16 cellular contexts compared by ENCODE assay signal in genomic region chr3:45976191-45977091, GRCh38. TPM values are rescaled to one million over a fixed set of nuclear protein-coding genes. Genes with fewer than 3 reads are reported as not detected.
DNase-seq lines count a peak whose midpoint lies in the region; ATAC-seq lines count a peak whose summit lies in the region.
"Had no signal": no experiment of that assay in that cellular context is flagged by ENCODE, and none has a peak within 500 bp of the region (broad histone marks: within the 10 kb centered on the region; RNA-seq: fewer than 3 reads in every experiment).

No MANE protein-coding gene starts in this region.

- intact Hi-C loops in sciatic nerve (cut with DNase I) = no loop called here

- peak; percentile 34 for ATAC-seq in activated CD8-positive, alpha-beta memory T cell treated with anti-CD3 and anti-CD28 coated beads, Interleukin-2, amount 10 ng/mL, durations not matched to agents 7 days and 5 days
- ATAC-seq in effector memory CD8-positive, alpha-beta T cell (replicated peaks) = peak; percentile 80
- peak; percentile 10 for ATAC-seq in stimulated activated naive CD8-positive, alpha-beta T cell treated with anti-CD3 and anti-CD28 coated beads, Interleukin-15, amount 100 ng/mL, for 72 hours
- no peak for ATAC-seq in GM21619 (IDR thresholded peaks at IDR 0.05; ENCODE audit: unreplicated experiment)
- ATAC-seq in sciatic nerve = no peak

- no peaks in the 10 kb centered on the region for H3K27me3 Mint-ChIP-seq in activated CD8-positive, alpha-beta memory T cell treated with anti-CD3 and anti-CD28 coated beads, Interleukin-2, amount 10 ng/mL, durations not matched to agents 7 days and 5 days
- H3K27me3 Mint-ChIP-seq in effector memory CD8-positive, alpha-beta T cell = no peaks in the 10 kb centered on the region
- H3K27me3 Mint-ChIP-seq in stimulated activated naive CD8-positive, alpha-beta T cell treated with anti-CD3 and anti-CD28 coated beads, Interleukin-15, amount 100 ng/mL, for 72 hours = no peaks in the 10 kb centered on the region

- peak overlapping the region; percentile 8 for H3K4me3 Mint-ChIP-seq in activated CD8-positive, alpha-beta memory T cell treated with anti-CD3 and anti-CD28 coated beads, Interleukin-2, amount 10 ng/mL, durations not matched to agents 7 days and 5 days
- H3K4me3 Mint-ChIP-seq in effector memory CD8-positive, alpha-beta T cell = peak overlapping the region; percentile 62 to 72
- H3K4me3 Mint-ChIP-seq in stimulated activated naive CD8-positive, alpha-beta T cell treated with anti-CD3 and anti-CD28 coated beads, Interleukin-15, amount 100 ng/mL, for 72 hours = peak overlapping the region; percentile 41 to 55

- DNase-seq in activated CD8-positive, alpha-beta memory T cell treated with anti-CD3 and anti-CD28 coated beads, Interleukin-2, amount 10 ng/mL, durations not matched to agents 7 days and 5 days = peak; percentile 60
- no peak for DNase-seq in activated CD8-positive, alpha-beta memory T cell treated with anti-CD3 and anti-CD28 coated beads, Interleukin-2, amount 50 U/mL, for 48 hours
- peak; percentile 31 for DNase-seq in activated CD4-positive, alpha-beta T cell treated with anti-CD3 and anti-CD28 coated beads, Interleukin-2, amount 50 U/mL, for 1 hour
- DNase-seq in effector memory CD8-positive, alpha-beta T cell = peak; percentile 42 to 51 (median 43)
- no peak for DNase-seq in stimulated activated naive CD8-positive, alpha-beta T cell treated with anti-CD3 and anti-CD28 coated beads, Interleukin-15, amount 100 ng/mL, for 72 hours
- DNase-seq in ureter (ENCODE audit: low spot score) (no peak), sciatic nerve (ENCODE audit: low spot score) (no peak)
- DNase-seq: amygdala, COR-L47, IMR-90, NCI-H82, testis, WERI-Rb-1 had no signal

- H3K4me1 Mint-ChIP-seq in activated CD8-positive, alpha-beta memory T cell treated with anti-CD3 and anti-CD28 coated beads, Interleukin-2, amount 10 ng/mL, durations not matched to agents 7 days and 5 days = peaks cover 94% of the 10 kb centered on the region
- H3K4me1 Mint-ChIP-seq in effector memory CD8-positive, alpha-beta T cell (ENCODE audit: low read depth in 2 of 2) = peaks cover 66 to 86% of the 10 kb centered on the region in 2 donors
- peaks cover 88% of the 10 kb centered on the region for H3K4me1 Mint-ChIP-seq in stimulated activated naive CD8-positive, alpha-beta T cell treated with anti-CD3 and anti-CD28 coated beads, Interleukin-15, amount 100 ng/mL, for 72 hours

- peaks cover 73% of the 10 kb centered on the region for H3K36me3 Mint-ChIP-seq in activated CD8-positive, alpha-beta memory T cell treated with anti-CD3 and anti-CD28 coated beads, Interleukin-2, amount 10 ng/mL, durations not matched to agents 7 days and 5 days
- H3K36me3 Mint-ChIP-seq in effector memory CD8-positive, alpha-beta T cell (ENCODE audit: insufficient read depth) = peaks cover 52% of the 10 kb centered on the region

- CTCF ChIA-PET in activated CD8-positive, alpha-beta memory T cell treated with anti-CD3 and anti-CD28 coated beads, Interleukin-2, amount 10 ng/mL, durations not matched to agents 7 days and 5 days (lab: Charles Lee) = interaction anchor here (1.0 to 6.8 kb wide), 12 partner anchors 8 to 110 kb away, joined by 3 to 42 read pairs (median 6); partner anchors contain the start of genes CXCR6 and FYCO1

- peak overlapping the region; percentile 91 for H3K27ac Mint-ChIP-seq in activated CD8-positive, alpha-beta memory T cell treated with anti-CD3 and anti-CD28 coated beads, Interleukin-2, amount 10 ng/mL, durations not matched to agents 7 days and 5 days
- peak overlapping the region; percentile 93 to 95 for H3K27ac Mint-ChIP-seq in effector memory CD8-positive, alpha-beta T cell
- no peak overlapping the region for H3K27ac Mint-ChIP-seq in stimulated activated naive CD8-positive, alpha-beta T cell treated with anti-CD3 and anti-CD28 coated beads, Interleukin-15, amount 100 ng/mL, for 72 hours

- H3K9me3 Mint-ChIP-seq in activated CD8-positive, alpha-beta memory T cell treated with anti-CD3 and anti-CD28 coated beads, Interleukin-2, amount 10 ng/mL, durations not matched to agents 7 days and 5 days (ENCODE audit: low read depth) = no peaks in the 10 kb centered on the region
- H3K9me3 Mint-ChIP-seq in effector memory CD8-positive, alpha-beta T cell = peaks cover 0 to 3% of the 10 kb centered on the region in 2 donors
- peaks cover 0 to 5% of the 10 kb centered on the region in 2 donors for H3K9me3 Mint-ChIP-seq in stimulated activated naive CD8-positive, alpha-beta T cell treated with anti-CD3 and anti-CD28 coated beads, Interleukin-15, amount 100 ng/mL, for 72 hours

RNA-seq across cellular contexts. Expression of gene FYCO1, which starts 19.2 kb away (rescaled TPM):
- total RNA-seq in activated CD8-positive, alpha-beta memory T cell treated with anti-CD3 and anti-CD28 coated beads, Interleukin-2, amount 10 ng/mL, durations not matched to agents 7 days and 5 days = 10 to 100 TPM; 19.1 to 27.7 TPM
- 62.0 TPM for total RNA-seq in ureter
- 60.6 TPM for total RNA-seq in sciatic nerve

RNA-seq across cellular contexts. Expression of gene CXCR6, which starts 33.2 kb away (rescaled TPM):
- 100 to 1,000 TPM in 1 of 2 experiments, 10 to 100 TPM in 1; 49.7 to 109 TPM for total RNA-seq in activated CD8-positive, alpha-beta memory T cell treated with anti-CD3 and anti-CD28 coated beads, Interleukin-2, amount 10 ng/mL, durations not matched to agents 7 days and 5 days
- total RNA-seq in ureter (3.1 TPM), sciatic nerve (0.49 TPM)
- total RNA-seq: A172, IMR-90, renal cortical epithelial cell had no signal

RNA-seq across cellular contexts. Expression of gene XCR1, which starts 50.8 kb away (rescaled TPM):
- total RNA-seq in activated CD8-positive, alpha-beta memory T cell treated with anti-CD3 and anti-CD28 coated beads, Interleukin-2, amount 10 ng/mL, durations not matched to agents 7 days and 5 days = not detected
- 0.70 TPM for total RNA-seq in ureter
- 0.27 TPM for total RNA-seq in sciatic nerve
- total RNA-seq: A172, IMR-90, renal cortical epithelial cell had no signal

Comparison
In these comparisons a context has a peak if more than half of its experiments do, and no peak if none do; other contexts are left out.
1. DNase-seq: peak in activated CD8-positive, alpha-beta memory T cell treated with anti-CD3 and anti-CD28 coated beads, Interleukin-2, amount 10 ng/mL, durations not matched to agents 7 days and 5 days (single experiment), activated CD4-positive, alpha-beta T cell treated with anti-CD3 and anti-CD28 coated beads, Interleukin-2, amount 50 U/mL, for 1 hour (single experiment) and effector memory CD8-positive, alpha-beta T cell (3 of 3); none in activated CD8-positive, alpha-beta memory T cell treated with anti-CD3 and anti-CD28 coated beads, Interleukin-2, amount 50 U/mL, for 48 hours (single experiment), stimulated activated naive CD8-positive, alpha-beta T cell treated with anti-CD3 and anti-CD28 coated beads, Interleukin-15, amount 100 ng/mL, for 72 hours (0 of 2), ureter (single experiment) and sciatic nerve (single experiment).
2. ATAC-seq: peak in activated CD8-positive, alpha-beta memory T cell treated with anti-CD3 and anti-CD28 coated beads, Interleukin-2, amount 10 ng/mL, durations not matched to agents 7 days and 5 days (single experiment), effector memory CD8-positive, alpha-beta T cell (single experiment) and stimulated activated naive CD8-positive, alpha-beta T cell treated with anti-CD3 and anti-CD28 coated beads, Interleukin-15, amount 100 ng/mL, for 72 hours (single experiment); none in GM21619 (single experiment) and sciatic nerve (single experiment).
3. H3K27ac Mint-ChIP-seq: peak in activated CD8-positive, alpha-beta memory T cell treated with anti-CD3 and anti-CD28 coated beads, Interleukin-2, amount 10 ng/mL, durations not matched to agents 7 days and 5 days (single experiment) and effector memory CD8-positive, alpha-beta T cell (2 of 2); none in stimulated activated naive CD8-positive, alpha-beta T cell treated with anti-CD3 and anti-CD28 coated beads, Interleukin-15, amount 100 ng/mL, for 72 hours (0 of 2).
4. H3K4me3 Mint-ChIP-seq: peak in every context shown above with its lines; median percentile 67 in effector memory CD8-positive, alpha-beta T cell; 48 in stimulated activated naive CD8-positive, alpha-beta T cell treated with anti-CD3 and anti-CD28 coated beads, Interleukin-15, amount 100 ng/mL, for 72 hours; 8 in activated CD8-positive, alpha-beta memory T cell treated with anti-CD3 and anti-CD28 coated beads, Interleukin-2, amount 10 ng/mL, durations not matched to agents 7 days and 5 days.
5. RNA of gene CXCR6, which starts 33.2 kb away (total RNA-seq): 49.7 to 109 TPM in activated CD8-positive, alpha-beta memory T cell treated with anti-CD3 and anti-CD28 coated beads, Interleukin-2, amount 10 ng/mL, durations not matched to agents 7 days and 5 days; 3.1 TPM in ureter (single experiment) and 0.49 TPM in sciatic nerve (single experiment); every median in the first group is over 10 times any median in the second.